18 cellular contexts compared by ENCODE assay signal in genomic region chr5:28954074-28954473, GRCh38.
"Had no signal": no experiment of that assay in that cellular context is flagged by ENCODE, and none has a peak within 500 bp of the region (broad histone marks: within the 10 kb centered on the region; RNA-seq: fewer than 3 reads in every experiment).

No MANE protein-coding gene starts in this region.

- H3K36me3 ChIP-seq: esophagus squamous epithelium, right atrium auricular region had no signal

- H3K4me3 ChIP-seq: esophagus squamous epithelium, lung, right atrium auricular region had no signal

- ATAC-seq: activated CD8-positive, alpha-beta T cell treated with anti-CD3 and anti-CD28 coated beads for 36 hours; left lobe of liver had no signal

- DNase-seq: activated CD4-positive, alpha-beta T cell treated with anti-CD3 and anti-CD28 coated beads, Interleukin-2, amount 10 ng/mL, durations not matched to agents 24 days and 14 days; activated CD8-positive, alpha-beta T cell treated with anti-CD3 and anti-CD28 coated beads for 36 hours; activated naive CD4-positive, alpha-beta T cell treated with Interleukin-2 at 50 U/mL for 16 hours; activated T-cell treated with anti-CD3 and anti-CD28 coated beads, Interleukin-2, amount 50 U/mL, for 24 hours; cerebellar nuclear complex; effector CD8-positive, alpha-beta T cell; esophagus squamous epithelium; midbrain; occipital lobe; posterior cingulate gyrus; stimulated activated CD4-positive, alpha-beta T cell treated with anti-CD3 and anti-CD28 coated beads, Interleukin-12 subunit alpha, Interleukin-12 subunit beta, amount 100 ng/mL, for 4 hours; stimulated activated CD4-positive, alpha-beta T cell treated with anti-CD3 and anti-CD28 coated beads, Interleukin-1b, Interleukin-23, amount 100 ng/mL, for 48 hours; stimulated activated CD8-positive, alpha-beta memory T cell treated with anti-CD3 and anti-CD28 coated beads, Interleukin-4, amount 100 ng/mL, for 48 hours; stimulated activated naive CD4-positive, alpha-beta T cell; T1000 had no signal

- H3K27me3 ChIP-seq: esophagus squamous epithelium, right atrium auricular region had no signal

- H3K27ac ChIP-seq: esophagus squamous epithelium, right atrium auricular region had no signal

- H3K4me1 ChIP-seq: esophagus squamous epithelium, right atrium auricular region had no signal

- H3K9me3 ChIP-seq: right atrium auricular region had no signal
